In genomic region chr3:105647047-105647446, GRCh38 we compare ENCODE assay signal across 10 cellular contexts.
DNase-seq lines count a peak whose midpoint lies in the region; ATAC-seq and TF ChIP-seq lines count a peak whose summit lies in the region.
"Had no signal": no experiment of that assay in that cellular context is flagged by ENCODE, and none has a peak within 500 bp of the region (broad histone marks: within the 10 kb centered on the region; RNA-seq: fewer than 3 reads in every experiment).

No MANE protein-coding gene starts in this region.

- peak overlapping the region; percentile 74 for H2AFZ ChIP-seq in HCT116 (ENCODE audit: low read depth, low read length, poor library complexity, severe bottlenecking)

- H3K4me2 ChIP-seq in HCT116 (ENCODE audit: low read length) = peak overlapping the region; percentile 40

- H3K27me3 ChIP-seq in HCT116 (ENCODE audit: insufficient read depth, low read length) (no peaks in the 10 kb centered on the region), SJCRH30 (no peaks in the 10 kb centered on the region)

- peak; percentile 99 for ATAC-seq in HCT116
- ATAC-seq in GM18498 (IDR thresholded peaks at IDR 0.05; ENCODE audit: unreplicated experiment) = no peak

- H3K9me3 ChIP-seq in HCT116 (ENCODE audit: control insufficient read depth in 1 of 2, insufficient read depth in 1 of 2, low read depth in 1 of 2, low read length in 2 of 2) = no peaks in the 10 kb centered on the region
- H3K9me3 ChIP-seq in SJCRH30 (replicated peaks) = no peaks in the 10 kb centered on the region

- H3K4me3 ChIP-seq in AG04449 (ENCODE audit: low read depth, low read length) (no peak overlapping the region), HCT116 (replicated peaks in 1 of 2; ENCODE audit: low read depth in 1 of 2, low read length in 2 of 2) (no peak overlapping the region), SJCRH30 (no peak overlapping the region), fibroblast of pulmonary artery (replicated peaks; ENCODE audit: low read depth, low read length) (no peak overlapping the region)

- no peaks in the 10 kb centered on the region for H3K79me2 ChIP-seq in HCT116 (ENCODE audit: insufficient read depth, low read length)

- RAD21 ChIA-PET in HCT116 (lab: Charles Lee; ENCODE audit: low non-redundant PET in 1 of 2, low total read pairs in 2 of 2, uncharacterized antibody in 2 of 2, unreplicated experiment in 2 of 2) = no interaction called here

- no peak overlapping the region for H3K27ac ChIP-seq in HCT116 (ENCODE audit: low read depth, low read length)
- no peak overlapping the region for H3K27ac ChIP-seq in SJCRH30

- TF ChIP-seq RAD21 in HCT116 (IDR thresholded peaks at IDR 0.05; ENCODE audit: low read depth) = no peak

- DNase-seq in AG04449 (ENCODE audit: low read depth, low spot score) (peak; percentile 72), HCT116 (ENCODE audit: low read depth, low spot score) (peak; percentile 69), SJCRH30 (peak; percentile 43 to 46), fibroblast of pulmonary artery (ENCODE audit: low read depth) (peak; percentile 93), cerebellar nuclear complex (lab: John Stamatoyannopoulos, UW) (no peak), SHP77 treated with DMSO at 0.1 percent for 48 hours (lab: John Stamatoyannopoulos, UW) (no peak)
- no peak for DNase-seq in activated CD8-positive, alpha-beta memory T cell treated with anti-CD3 and anti-CD28 coated beads for 24 hours
- DNase-seq: GF-D8, NCI-H1694 treated with DMSO at 0.1 percent for 48 hours had no signal

- H3K4me1 ChIP-seq in HCT116 (ENCODE audit: control insufficient read depth in 1 of 2, insufficient read depth in 2 of 2, low read length in 2 of 2) (peaks cover 3 to 7% of the 10 kb centered on the region in 2 experiments; a peak in 3 of 4 replicates), SJCRH30 (no peaks in the 10 kb centered on the region)

- no peak for TF ChIP-seq POLR2A in HCT116 (IDR thresholded peaks at IDR 0.05; ENCODE audit: borderline replicate concordance, extremely low read depth, insufficient read depth, insufficient read length)

- no peaks in the 10 kb centered on the region for H3K9me2 ChIP-seq in HCT116 (ENCODE audit: insufficient read depth)

- no peaks in the 10 kb centered on the region for H3K36me3 ChIP-seq in HCT116 (ENCODE audit: control insufficient read depth in 1 of 2, insufficient read depth in 2 of 2, low read length in 2 of 2)
- H3K36me3 ChIP-seq in SJCRH30 = no peaks in the 10 kb centered on the region

- intact Hi-C loops in HCT116 (cut with micrococcal nuclease) = no loop called here

- TF ChIP-seq CTCF in AG04449 (IDR thresholded peaks at IDR 0.05; ENCODE audit: insufficient read depth, low read length, missing control alignments) (no peak), HCT116 (IDR thresholded peaks at IDR 0.05 in 2 of 3, conservative IDR thresholded peaks at IDR 0.05 in 1 of 3; ENCODE audit: borderline replicate concordance in 1 of 3, insufficient read depth in 1 of 3, low read depth in 2 of 3, low read length in 2 of 3) (no peak), fibroblast of pulmonary artery (IDR thresholded peaks at IDR 0.05; ENCODE audit: low read length, missing control alignments) (no peak)

- CTCF ChIA-PET in AG04449 (lab: Yijun Ruan, JAX) (no interaction called here), HCT116 (lab: Charles Lee) (no interaction called here)

- POLR2A ChIA-PET in AG04449 (lab: Yijun Ruan, JAX) (no interaction called here), HCT116 (lab: Charles Lee) (no interaction called here)

- no peaks in the 10 kb centered on the region for H4K20me1 ChIP-seq in HCT116 (ENCODE audit: insufficient read depth)

- BruUV-seq in HCT116 (replicated peaks; lab: Mats Ljungman, UMichigan) = no TSS peak

- H3K9ac ChIP-seq in HCT116 (ENCODE audit: low read length) = no peak overlapping the region

TF ChIP-seq in HCT116, 20 proteins besides CTCF, POLR2A, EP300 and RAD21:
- TF ChIP-seq EZH2 (IDR thresholded peaks at IDR 0.05) (no peak), ZFX (IDR thresholded peaks at IDR 0.05) (no peak; the same call in 1 of the 2 replicates), CEBPB (IDR thresholded peaks at IDR 0.05; ENCODE audit: low read depth) (peak; percentile 86), TCF7L2 (IDR thresholded peaks at IDR 0.05; ENCODE audit: borderline replicate concordance, extremely low read depth, insufficient read depth, insufficient read length) (no peak), POLR2AphosphoS5 (IDR thresholded peaks at IDR 0.05; ENCODE audit: low read depth, low read length) (no peak), EZH2phosphoT487 (IDR thresholded peaks at IDR 0.05; ENCODE audit: borderline replicate concordance) (no peak), MAX (IDR thresholded peaks at IDR 0.05) (no peak), EGR1 (IDR thresholded peaks at IDR 0.05; ENCODE audit: low read depth) (no peak), ZNF274 (IDR thresholded peaks at IDR 0.05; ENCODE audit: low read depth, low read length) (no peak), FOSL1 (IDR thresholded peaks at IDR 0.05; ENCODE audit: low read depth) (peak; percentile 88), SP1 (IDR thresholded peaks at IDR 0.05; ENCODE audit: low read depth) (peak; percentile 40; the same call in 1 of the 2 replicates), ZBTB33 (IDR thresholded peaks at IDR 0.05; ENCODE audit: extremely low read depth, insufficient replicate concordance, low read length) (no peak), JUND (IDR thresholded peaks at IDR 0.05) (peak; percentile 73), SIN3A (IDR thresholded peaks at IDR 0.05; ENCODE audit: low read depth) (no peak), SRF (IDR thresholded peaks at IDR 0.05; ENCODE audit: low read depth) (no peak), REST (IDR thresholded peaks at IDR 0.05; ENCODE audit: low read depth) (no peak), ATF3 (IDR thresholded peaks at IDR 0.05) (peak; percentile 91), YY1 (IDR thresholded peaks at IDR 0.05; ENCODE audit: extremely low read depth, insufficient replicate concordance, low read depth, low read length) (no peak), ELF1 (IDR thresholded peaks at IDR 0.05; ENCODE audit: borderline replicate concordance, low read depth) (no peak), CBX3 (IDR thresholded peaks at IDR 0.05; ENCODE audit: low read depth) (peak; percentile 73; the same call in 1 of the 2 replicates)

Comparison
In these comparisons a context has a peak if more than half of its experiments do, and no peak if none do; other contexts are left out.
1. DNase-seq: peak in AG04449 (single experiment), HCT116 (single experiment), SJCRH30 (2 of 2) and fibroblast of pulmonary artery (single experiment); none in cerebellar nuclear complex (0 of 2), activated CD8-positive, alpha-beta memory T cell treated with anti-CD3 and anti-CD28 coated beads for 24 hours (single experiment) and SHP77 treated with DMSO at 0.1 percent for 48 hours (single experiment).